10 cellular contexts compared by ENCODE assay signal in the genomic region with DNA sequence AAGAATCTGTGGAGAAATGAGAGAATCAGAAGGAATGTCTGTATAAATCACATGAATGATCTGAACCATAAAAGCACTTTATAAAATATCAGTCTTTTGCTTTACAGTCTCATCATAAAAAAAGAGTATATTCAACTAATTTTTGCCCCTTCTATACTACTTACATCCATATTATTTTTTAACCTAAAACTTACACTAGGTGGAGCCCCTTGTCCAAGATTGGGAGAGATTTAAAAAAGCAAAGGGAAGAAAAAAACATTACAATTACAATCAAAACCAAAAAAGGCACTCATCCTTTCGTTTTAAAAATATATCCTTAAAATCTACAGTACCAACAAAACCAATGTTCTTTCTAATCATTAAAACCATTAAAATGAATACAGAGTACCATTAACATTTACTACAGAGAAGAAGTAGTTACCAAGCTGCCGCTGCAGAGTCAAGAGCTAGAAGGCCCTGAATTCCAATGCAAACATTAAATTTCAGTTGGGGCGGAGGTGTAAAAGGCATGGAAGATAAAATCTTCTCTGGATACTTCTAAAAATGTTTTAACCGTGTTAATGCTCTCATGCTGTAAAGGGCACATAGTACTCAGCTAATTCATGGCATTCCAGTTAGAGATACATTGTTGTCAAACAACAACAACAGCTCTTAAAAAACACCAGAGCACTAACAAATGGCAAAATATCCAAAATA. TPM values are rescaled to one million over a fixed set of nuclear protein-coding genes. Genes with fewer than 3 reads are reported as not detected.
A peak's percentile ranks its signal among the peaks of the same experiment; 100 is the strongest.
DNase-seq lines count a peak whose midpoint lies in the region; ATAC-seq and TF ChIP-seq lines count a peak whose summit lies in the region.
"Had no signal": no experiment of that assay in that cellular context is flagged by ENCODE, and none has a peak within 500 bp of the region (broad histone marks: within the 10 kb centered on the region; RNA-seq: fewer than 3 reads in every experiment).

No MANE protein-coding gene starts in this region.

- no peaks in the 10 kb centered on the region for H3K36me3 Mint-ChIP-seq in H9 (ENCODE audit: insufficient read depth in 1 of 3, low read depth in 3 of 3)
- H3K36me3 Mint-ChIP-seq in natural killer cell treated with Interleukin-12 subunit alpha and Interleukin-12 subunit beta and Interleukin-15 and Interleukin-18, amount 100 ng/mL, for 72 hours = no peaks in the 10 kb centered on the region

- H3K4me2 ChIP-seq in H9 (ENCODE audit: insufficient read depth, insufficient read length, low read length) = no peak overlapping the region
- H3K4me2 ChIP-seq in hepatocyte = peak overlapping the region; percentile 58

- no peak overlapping the region for H2BK5ac ChIP-seq in H9 (ENCODE audit: insufficient read length, low read length)

- H2BK20ac ChIP-seq in H9 (ENCODE audit: low read depth, low read length, poor library complexity, severe bottlenecking) = no peak overlapping the region

- TF ChIP-seq CTCF in H9 (conservative IDR thresholded peaks at IDR 0.05) = peak; percentile 76
- TF ChIP-seq CTCF in hepatocyte (IDR thresholded peaks at IDR 0.05; ENCODE audit: poor library complexity) = peak; percentile 75

- no peak overlapping the region for H3K4ac ChIP-seq in H9 (ENCODE audit: low read depth, low read length)

- H2AK5ac ChIP-seq in H9 (ENCODE audit: insufficient read length, low read length) = no peak overlapping the region

- H3K27me3 Mint-ChIP-seq in H9 (ENCODE audit: low read depth) = no peaks in the 10 kb centered on the region
- H3K27me3 Mint-ChIP-seq in natural killer cell treated with Interleukin-12 subunit alpha and Interleukin-12 subunit beta and Interleukin-15 and Interleukin-18, amount 100 ng/mL, for 72 hours = peaks cover 0 to 7% of the 10 kb centered on the region in 2 donors

- no peak overlapping the region for H4K8ac ChIP-seq in H9 (replicated peaks; ENCODE audit: insufficient read length, low read depth, low read length)

- H3K27ac ChIP-seq in H9 (ENCODE audit: insufficient read length, low read depth, low read length) = no peak overlapping the region
- H3K27ac ChIP-seq in hepatocyte = peak overlapping the region; percentile 61

- no peaks in the 10 kb centered on the region for H4K20me1 ChIP-seq in H9 (ENCODE audit: control insufficient read depth, insufficient read depth, insufficient read length)
- no peaks in the 10 kb centered on the region for H4K20me1 ChIP-seq in hepatocyte (ENCODE audit: insufficient read depth, poor library complexity, severe bottlenecking)

- H3T11ph ChIP-seq in H9 (ENCODE audit: low read length) = no peak overlapping the region

- H3K79me2 ChIP-seq in H9 (ENCODE audit: insufficient read depth, low read length) (no peaks in the 10 kb centered on the region), hepatocyte (no peaks in the 10 kb centered on the region)

- no peak overlapping the region for H2BK15ac ChIP-seq in H9 (ENCODE audit: low read depth, low read length)

- no peak overlapping the region for H3K9ac ChIP-seq in H9 (ENCODE audit: extremely low read depth, insufficient read length, low read length)

- H3K23ac ChIP-seq in H9 (ENCODE audit: insufficient read length, low read depth, low read length) = no peak overlapping the region

- no peak overlapping the region for H3K4me3 ChIP-seq in hepatocyte
- H3K4me3 ChIP-seq in H7 (ENCODE audit: insufficient read depth, low read depth, low read length) = no peak overlapping the region

- H2AFZ ChIP-seq in H9 (ENCODE audit: low read length) = no peak overlapping the region
- H2AFZ ChIP-seq in hepatocyte = no peak overlapping the region

- no peaks in the 10 kb centered on the region; a peak in 1 of 5 replicates for H3K9me3 Mint-ChIP-seq in H9
- no peaks in the 10 kb centered on the region for H3K9me3 Mint-ChIP-seq in natural killer cell treated with Interleukin-12 subunit alpha and Interleukin-12 subunit beta and Interleukin-15 and Interleukin-18, amount 100 ng/mL, for 72 hours

- no peaks in the 10 kb centered on the region for H3K79me1 ChIP-seq in H9 (ENCODE audit: insufficient read depth, low read depth, low read length, poor library complexity, severe bottlenecking)

- no peak for ATAC-seq in GM21576 (IDR thresholded peaks at IDR 0.05; ENCODE audit: unreplicated experiment)
- no peak for ATAC-seq in natural killer cell treated with Interleukin-12 subunit alpha and Interleukin-12 subunit beta and Interleukin-15 and Interleukin-18, amount 100 ng/mL, for 72 hours

- no peak overlapping the region for H3K14ac ChIP-seq in H9 (ENCODE audit: insufficient read depth, low read length)

- in situ Hi-C loops in ACHN (cut with HindIII; ENCODE audit: low pct_ligation_motif_present, low pct_unique_long_range_greater_than_20kb, low sequenced_read_pairs) = no loop called here

- H3K4me1 ChIP-seq in H9 (ENCODE audit: insufficient read depth, low read length) (no peaks in the 10 kb centered on the region), hepatocyte (ENCODE audit: insufficient read depth) (peaks cover 5% of the 10 kb centered on the region)

- H3K9me3 ChIP-seq in H9 (ENCODE audit: control insufficient read depth, low read depth, low read length) (no peaks in the 10 kb centered on the region), hepatocyte (ENCODE audit: low read depth) (no peaks in the 10 kb centered on the region)

- H3K4me1 Mint-ChIP-seq in H9 = peaks cover 10 to 13% of the 10 kb centered on the region in 2 experiments
- no peaks in the 10 kb centered on the region for H3K4me1 Mint-ChIP-seq in natural killer cell treated with Interleukin-12 subunit alpha and Interleukin-12 subunit beta and Interleukin-15 and Interleukin-18, amount 100 ng/mL, for 72 hours (ENCODE audit: low read depth in 2 of 2)

- no CpG with 5 or more reads among the region's 4 CpGs for WGBS in H9 (ENCODE audit: extremely low coverage, insufficient read length, low lambda C conversion rate)
- WGBS in hepatocyte (ENCODE audit: low lambda C conversion rate, missing lambda C conversion rate) = 9% methylated on average over 4 of the region's 4 CpGs

- no peak overlapping the region for H3K56ac ChIP-seq in H9 (ENCODE audit: insufficient read length, low read depth, low read length)

- H3K23me2 ChIP-seq in H9 (ENCODE audit: insufficient read length, low read depth, low read length, poor library complexity, severe bottlenecking) = no peaks in the 10 kb centered on the region

- DNase-seq in ACHN (peak; percentile 44), H9 (no peak), RPMI8226 (peak; percentile 12), hepatocyte (ENCODE audit: low spot score) (peak; percentile 43), H7 (no peak), GDM1 (lab: John Stamatoyannopoulos, UW) (no peak)
- no peak for DNase-seq in natural killer cell treated with Interleukin-12 subunit alpha and Interleukin-12 subunit beta and Interleukin-15 and Interleukin-18, amount 100 ng/mL, for 72 hours (ENCODE audit: low spot score)
- DNase-seq: cerebellar nuclear complex, NCI-H1930 had no signal

- no peak overlapping the region for H3K4me3 Mint-ChIP-seq in H9
- H3K4me3 Mint-ChIP-seq in natural killer cell treated with Interleukin-12 subunit alpha and Interleukin-12 subunit beta and Interleukin-15 and Interleukin-18, amount 100 ng/mL, for 72 hours = no peak overlapping the region

- H4K5ac ChIP-seq in H9 (ENCODE audit: insufficient read length, low read depth, low read length) = no peak overlapping the region

- H4K91ac ChIP-seq in H9 (ENCODE audit: insufficient read length, low read depth, low read length) = no peak overlapping the region

- H3K27me3 ChIP-seq in H9 (ENCODE audit: insufficient read depth, low read length) (no peaks in the 10 kb centered on the region), hepatocyte (no peaks in the 10 kb centered on the region), H7 (ENCODE audit: control insufficient read depth, insufficient read depth, low read length) (no peaks in the 10 kb centered on the region)

- no peak overlapping the region for H2BK12ac ChIP-seq in H9 (ENCODE audit: insufficient read length, low read depth, low read length)

- no peak overlapping the region for H3K27ac Mint-ChIP-seq in H9
- no peak overlapping the region for H3K27ac Mint-ChIP-seq in natural killer cell treated with Interleukin-12 subunit alpha and Interleukin-12 subunit beta and Interleukin-15 and Interleukin-18, amount 100 ng/mL, for 72 hours

- H3K18ac ChIP-seq in H9 (ENCODE audit: insufficient read length, low read depth, low read length) = no peak overlapping the region

- no peaks in the 10 kb centered on the region for H3K9me2 ChIP-seq in hepatocyte (replicated peaks; ENCODE audit: insufficient read depth)

- no peaks in the 10 kb centered on the region for H3K36me3 ChIP-seq in hepatocyte (replicated peaks; ENCODE audit: insufficient read depth, low read depth)
- H3K36me3 ChIP-seq in H7 (replicated peaks; ENCODE audit: control insufficient read depth, insufficient read depth, low read length) = no peaks in the 10 kb centered on the region

- H2BK120ac ChIP-seq in H9 (ENCODE audit: low read depth, low read length, poor library complexity, severe bottlenecking) = no peak overlapping the region

RNA-seq across cellular contexts. Expression of a gene that starts 56.7 kb away (rescaled TPM):
- total RNA-seq in H9 (2021) = 14.3 and 16.1 TPM in 2 replicates
- total RNA-seq in hepatocyte = 24.5 and 31.7 TPM in 2 replicates
- polyA plus RNA-seq in hepatocyte = 20.8 and 22.9 TPM in 2 replicates
- total RNA-seq in H7 (2014; rRNA removed; shearing (Covaris generic)) = 44.2 and 50.2 TPM in 2 replicates
- total RNA-seq in natural killer cell treated with Interleukin-12 subunit alpha and Interleukin-12 subunit beta and Interleukin-15 and Interleukin-18, amount 100 ng/mL, for 72 hours = under 1 TPM in 1 of 2 donors, not detected in 1; 0.57 TPM

Comparison
In these comparisons a context has a peak if more than half of its experiments do, and no peak if none do; other contexts are left out.
1. DNase-seq: peak in ACHN (single experiment), RPMI8226 (single experiment) and hepatocyte (single experiment); none in H9 (single experiment), H7 (single experiment), GDM1 (single experiment) and natural killer cell treated with Interleukin-12 subunit alpha and Interleukin-12 subunit beta and Interleukin-15 and Interleukin-18, amount 100 ng/mL, for 72 hours (single experiment).